ENCODE assay signal across 21 cellular contexts in genomic region chr10:125136087-125136486, GRCh38. TPM values are rescaled to one million over a fixed set of nuclear protein-coding genes. Genes with fewer than 3 reads are reported as not detected.
DNase-seq lines count a peak whose midpoint lies in the region; ATAC-seq and TF ChIP-seq lines count a peak whose summit lies in the region.
"Had no signal": no experiment of that assay in that cellular context is flagged by ENCODE, and none has a peak within 500 bp of the region (broad histone marks: within the 10 kb centered on the region; RNA-seq: fewer than 3 reads in every experiment).

No MANE protein-coding gene starts in this region.

- no peak for DNase-seq in endodermal cell
- no peak for DNase-seq in neuronal stem cell (ENCODE audit: low spot score)
- DNase-seq in activated CD4-positive, alpha-beta T cell treated with anti-CD3 and anti-CD28 coated beads for 1 hour = no peak
- DNase-seq in ureter (ENCODE audit: low spot score) = no peak
- DNase-seq in A172 (ENCODE audit: low spot score) = no peak
- DNase-seq: Calu3; CD4-positive, alpha-beta T cell; Karpas-422; MM.1S; NCI-H1105 treated with DMSO at 0.1 percent for 48 hours; NCI-H187 treated with DMSO at 0.1 percent for 48 hours; NCI-H2171 treated with DMSO at 0.1 percent for 48 hours; NCI-H510A; SHP77 treated with DMSO at 0.1 percent for 48 hours had no signal

- peak overlapping the region; percentile 47 for H2AK5ac ChIP-seq in neuronal stem cell (ENCODE audit: low read depth, low read length)

- peak overlapping the region; percentile 55 for H3K27ac Mint-ChIP-seq in endodermal cell
- H3K27ac Mint-ChIP-seq: CD4-positive, alpha-beta T cell had no signal

- H3K36me3 ChIP-seq in BLaER1 = peaks cover 95% of the 10 kb centered on the region
- peaks cover 71% of the 10 kb centered on the region for H3K36me3 ChIP-seq in HUES48 (ENCODE audit: control insufficient read depth, insufficient read depth, low read length)
- H3K36me3 ChIP-seq in endodermal cell (ENCODE audit: control insufficient read depth, insufficient read depth, low read length) = peaks cover 29% of the 10 kb centered on the region
- H3K36me3 ChIP-seq in neuronal stem cell (replicated peaks in 1 of 2; ENCODE audit: control insufficient read depth in 2 of 2, insufficient read depth in 2 of 2, low read length in 2 of 2) = peaks cover 11 to 82% of the 10 kb centered on the region in 2 donors

- H3K23ac ChIP-seq in neuronal stem cell (ENCODE audit: low read depth, low read length, poor library complexity) = peak overlapping the region; percentile 73

- WGBS in endodermal cell (ENCODE audit: insufficient coverage in 1 of 2, insufficient read length in 1 of 2), 2 experiments = 85 to 100% methylated on average over 1 to 4 of the region's 4 CpGs
- WGBS in neuronal stem cell (ENCODE audit: extremely low coverage in 2 of 2, insufficient read length in 2 of 2, insufficient replicate concordance in 1 of 2), 2 donors = no CpG with 5 or more reads among the region's 4 CpGs

- no peak for TF ChIP-seq CTCF in endodermal cell (conservative IDR thresholded peaks at IDR 0.05)

- H4K20me1 ChIP-seq in BLaER1 = peaks cover 100% of the 10 kb centered on the region

- peaks cover 58% of the 10 kb centered on the region for H3K4me1 Mint-ChIP-seq in endodermal cell

- H3K27ac ChIP-seq in BLaER1 (peak overlapping the region; percentile 50), HUES48 (ENCODE audit: low read depth, low read length) (peak overlapping the region; percentile 56), endodermal cell (ENCODE audit: low read depth, low read length) (no peak overlapping the region), neuronal stem cell (replicated peaks; ENCODE audit: low read length) (no peak overlapping the region)
- H3K27ac ChIP-seq: A549 had no signal

- peak overlapping the region; percentile 50 for H3K18ac ChIP-seq in neuronal stem cell (ENCODE audit: low read length)

- H3K4me2 ChIP-seq in BLaER1 (peak overlapping the region; percentile 79), neuronal stem cell (ENCODE audit: insufficient read depth, low read length, poor library complexity, severe bottlenecking) (no peak overlapping the region)
- H3K4me2 ChIP-seq: A549 had no signal

- no peak overlapping the region for H2BK12ac ChIP-seq in neuronal stem cell (ENCODE audit: low read length)

- H3K9me3 ChIP-seq in BLaER1 = no peaks in the 10 kb centered on the region
- H3K9me3 ChIP-seq in HUES48 (ENCODE audit: control insufficient read depth, insufficient read depth, low read length) = no peaks in the 10 kb centered on the region
- H3K9me3 ChIP-seq in endodermal cell (ENCODE audit: control insufficient read depth, low read length) = no peaks in the 10 kb centered on the region
- H3K9me3 ChIP-seq in neuronal stem cell (replicated peaks in 1 of 2; ENCODE audit: control insufficient read depth in 2 of 2, insufficient read depth in 1 of 2, low read depth in 1 of 2, low read length in 2 of 2) = peaks cover 0 to 16% of the 10 kb centered on the region in 2 donors
- H3K9me3 ChIP-seq: A549 had no signal

- H3K4me3 ChIP-seq in BLaER1 = no peak overlapping the region
- H3K4me3 ChIP-seq in HUES48 (ENCODE audit: low read depth, low read length) = no peak overlapping the region
- H3K4me3 ChIP-seq in endodermal cell (ENCODE audit: low read length) = no peak overlapping the region
- H3K4me3 ChIP-seq in neuronal stem cell (ENCODE audit: low read length in 2 of 2) = no peak overlapping the region
- H3K4me3 ChIP-seq: A549, GM12878 had no signal

- no peak overlapping the region for H3K4me3 Mint-ChIP-seq in endodermal cell
- H3K4me3 Mint-ChIP-seq: CD4-positive, alpha-beta T cell had no signal

- no peak overlapping the region for H2BK5ac ChIP-seq in neuronal stem cell (ENCODE audit: low read length)

- no peak overlapping the region for H2BK15ac ChIP-seq in neuronal stem cell (ENCODE audit: low read length)

- ATAC-seq in HG02798 (IDR thresholded peaks at IDR 0.05; ENCODE audit: poor library complexity, unreplicated experiment) = no peak
- ATAC-seq: A549, GM12878, HepG2, Panc1 had no signal

- no peak overlapping the region for H2AFZ ChIP-seq in neuronal stem cell (ENCODE audit: low read length)

- H3K36me3 Mint-ChIP-seq in endodermal cell (ENCODE audit: low read depth) = peaks cover 50% of the 10 kb centered on the region

- no peaks in the 10 kb centered on the region for H3K27me3 Mint-ChIP-seq in endodermal cell (ENCODE audit: insufficient read depth)

- H4K8ac ChIP-seq in neuronal stem cell (ENCODE audit: low read depth, low read length) = no peak overlapping the region

- H3K79me1 ChIP-seq in neuronal stem cell (ENCODE audit: low read depth, low read length) = peaks cover 15% of the 10 kb centered on the region

- no peak overlapping the region for H3K4ac ChIP-seq in neuronal stem cell (ENCODE audit: low read length)

- H3K27me3 ChIP-seq in BLaER1 (no peaks in the 10 kb centered on the region), HUES48 (ENCODE audit: control insufficient read depth, insufficient read depth, low read length) (no peaks in the 10 kb centered on the region), endodermal cell (ENCODE audit: control insufficient read depth, insufficient read depth, low read length, poor library complexity, severe bottlenecking) (no peaks in the 10 kb centered on the region), neuronal stem cell (ENCODE audit: control insufficient read depth in 3 of 3, insufficient read depth in 3 of 3, low read depth in 1 of 3, low read length in 3 of 3) (no peaks in the 10 kb centered on the region)

- H3K9me3 Mint-ChIP-seq in endodermal cell = no peaks in the 10 kb centered on the region
- H3K9me3 Mint-ChIP-seq: CD4-positive, alpha-beta T cell had no signal

- H4K91ac ChIP-seq in neuronal stem cell (ENCODE audit: low read depth, low read length, poor library complexity) = no peak overlapping the region

- H2BK120ac ChIP-seq in neuronal stem cell (ENCODE audit: low read depth, low read length) = no peak overlapping the region

- no peak overlapping the region for H3K14ac ChIP-seq in neuronal stem cell (ENCODE audit: low read length)

- peaks cover 89% of the 10 kb centered on the region for H3K4me1 ChIP-seq in BLaER1
- H3K4me1 ChIP-seq in HUES48 (ENCODE audit: control insufficient read depth, insufficient read depth, low read length) = peaks cover 85% of the 10 kb centered on the region
- peaks cover 12% of the 10 kb centered on the region for H3K4me1 ChIP-seq in endodermal cell (ENCODE audit: control insufficient read depth, insufficient read depth, low read length)
- peaks cover 0 to 32% of the 10 kb centered on the region in 2 donors for H3K4me1 ChIP-seq in neuronal stem cell (ENCODE audit: control insufficient read depth in 2 of 2, insufficient read depth in 1 of 2, low read depth in 1 of 2, low read length in 2 of 2)

- no peak overlapping the region; the same call in 1 of the 2 replicates for H3K9ac ChIP-seq in BLaER1
- no peak overlapping the region for H3K9ac ChIP-seq in HUES48 (ENCODE audit: low read depth, low read length)
- H3K9ac ChIP-seq in endodermal cell (ENCODE audit: extremely low read depth, low read length, poor library complexity, severe bottlenecking) = no peak overlapping the region
- H3K9ac ChIP-seq in neuronal stem cell (ENCODE audit: low read depth, low read length, poor library complexity) = no peak overlapping the region

RNA-seq across cellular contexts. Expression of gene CTBP2, which starts 24.3 kb away (rescaled TPM):
- total RNA-seq in endodermal cell (100 to 1,000 TPM in 1 of 2 donors, 10 to 100 TPM in 1; 75.3 to 109 TPM), ureter (94.5 TPM)
- 119 TPM for polyA plus RNA-seq in endodermal cell (2013, experiment 1 of 2)
- 108 TPM for polyA plus RNA-seq in endodermal cell (2013, experiment 2 of 2)
- 55.2 TPM for polyA plus RNA-seq in neuronal stem cell (2013, experiment 1 of 2)
- 52.9 TPM for polyA plus RNA-seq in neuronal stem cell (2013, experiment 2 of 2)
- 35.0 and 35.5 TPM in 2 replicates for total RNA-seq in A172 (2014; rRNA removed; shearing (Covaris generic))
- total RNA-seq: HepG2 had no signal

Comparison
In these comparisons a context has a peak if more than half of its experiments do, and no peak if none do; other contexts are left out.
1. H3K27ac ChIP-seq: peak in BLaER1 (single experiment) and HUES48 (single experiment); none in endodermal cell (single experiment) and neuronal stem cell (single experiment).